26 cellular contexts compared by ENCODE assay signal in genomic region chr3:53122255-53122932, GRCh38.
"Had no signal": no experiment of that assay in that cellular context is flagged by ENCODE, and none has a peak within 500 bp of the region (broad histone marks: within the 10 kb centered on the region; RNA-seq: fewer than 3 reads in every experiment).

No MANE protein-coding gene starts in this region.

- H3K27ac ChIP-seq: breast epithelium, epithelial cell of prostate, pancreas, prostate gland, tibial nerve had no signal

- DNase-seq: activated B cell treated with CpG ODN at 0.5 μM for 24 hours; activated CD4-positive, alpha-beta T cell treated with anti-CD3 and anti-CD28 coated beads, Interleukin-2, amount 50 U/mL, for 1 hour; activated CD8-positive, alpha-beta memory T cell treated with anti-CD3 and anti-CD28 coated beads, Interleukin-2, amount 10 ng/mL, durations not matched to agents 7 days and 5 days; activated CD8-positive, alpha-beta T cell treated with anti-CD3 and anti-CD28 coated beads, Interleukin-2, amount 10 ng/mL, durations not matched to agents 7 days and 5 days; activated gamma-delta T cell; activated naive CD4-positive, alpha-beta T cell treated with anti-CD3 and anti-CD28 coated beads, Interleukin-2, amount 10 ng/mL, durations not matched to agents 7 days and 5 days; activated T-cell treated with anti-CD3 and anti-CD28 coated beads for 4 hours; dermis blood vessel endothelial cell; effector CD4-positive, alpha-beta T cell; head of caudate nucleus; nucleus accumbens; pancreas; retina; stimulated activated CD4-positive, alpha-beta T cell treated with anti-CD3 and anti-CD28 coated beads, Interleukin-15, amount 100 ng/mL, for 24 hours; stimulated activated CD4-positive, alpha-beta T cell treated with anti-CD3 and anti-CD28 coated beads, Interleukin-2, amount 100 ng/mL, for 24 hours; stimulated activated naive B cell treated with anti-CD40 and anti-IgM and Interleukin-4, amounts not matched to agents 10 μg/mL and 1 μg/mL and 100 μg/mL, for 72 hours; T-helper 1 cell had no signal

- H3K4me1 Mint-ChIP-seq: activated B cell treated with CpG ODN at 0.5 μM for 24 hours; activated naive CD4-positive, alpha-beta T cell treated with anti-CD3 and anti-CD28 coated beads, Interleukin-2, amount 10 ng/mL, durations not matched to agents 7 days and 5 days; central memory CD8-positive, alpha-beta T cell had no signal

- H3K27me3 ChIP-seq: breast epithelium, pancreas, tibial nerve had no signal

- H3K4me3 Mint-ChIP-seq: activated B cell treated with CpG ODN at 0.5 μM for 24 hours; activated CD8-positive, alpha-beta memory T cell treated with anti-CD3 and anti-CD28 coated beads, Interleukin-2, amount 10 ng/mL, durations not matched to agents 7 days and 5 days; activated CD8-positive, alpha-beta T cell treated with anti-CD3 and anti-CD28 coated beads, Interleukin-2, amount 10 ng/mL, durations not matched to agents 7 days and 5 days; activated naive CD4-positive, alpha-beta T cell treated with anti-CD3 and anti-CD28 coated beads, Interleukin-2, amount 10 ng/mL, durations not matched to agents 7 days and 5 days; central memory CD8-positive, alpha-beta T cell; stimulated activated naive B cell treated with anti-CD40 and anti-IgM and Interleukin-4, amounts not matched to agents 10 μg/mL and 1 μg/mL and 100 μg/mL, for 72 hours; T-helper 2 cell treated with Interferon-gamma antibody and Interleukin-4, amounts not matched to agents 5 μg/mL and 100 μg/mL, for 36 hours had no signal

- ATAC-seq: activated CD8-positive, alpha-beta memory T cell treated with anti-CD3 and anti-CD28 coated beads, Interleukin-2, amount 10 ng/mL, durations not matched to agents 7 days and 5 days; activated CD8-positive, alpha-beta T cell treated with anti-CD3 and anti-CD28 coated beads, Interleukin-2, amount 10 ng/mL, durations not matched to agents 7 days and 5 days; left lobe of liver; stimulated activated naive B cell treated with anti-CD40 and anti-IgM and Interleukin-4, amounts not matched to agents 10 μg/mL and 1 μg/mL and 100 μg/mL, for 72 hours had no signal

- H3K9me3 ChIP-seq: breast epithelium, pancreas, prostate gland, tibial nerve had no signal

- H3K4me3 ChIP-seq: breast epithelium, lung, pancreas, prostate gland, smooth muscle cell, tibial nerve had no signal

- H3K27me3 Mint-ChIP-seq: activated B cell treated with CpG ODN at 0.5 μM for 24 hours; activated CD8-positive, alpha-beta memory T cell treated with anti-CD3 and anti-CD28 coated beads, Interleukin-2, amount 10 ng/mL, durations not matched to agents 7 days and 5 days; activated naive CD4-positive, alpha-beta T cell treated with anti-CD3 and anti-CD28 coated beads, Interleukin-2, amount 10 ng/mL, durations not matched to agents 7 days and 5 days; central memory CD8-positive, alpha-beta T cell; stimulated activated naive B cell treated with anti-CD40 and anti-IgM and Interleukin-4, amounts not matched to agents 10 μg/mL and 1 μg/mL and 100 μg/mL, for 72 hours had no signal

- H3K27ac Mint-ChIP-seq: activated B cell treated with CpG ODN at 0.5 μM for 24 hours; activated CD8-positive, alpha-beta memory T cell treated with anti-CD3 and anti-CD28 coated beads, Interleukin-2, amount 10 ng/mL, durations not matched to agents 7 days and 5 days; activated CD8-positive, alpha-beta T cell treated with anti-CD3 and anti-CD28 coated beads, Interleukin-2, amount 10 ng/mL, durations not matched to agents 7 days and 5 days; activated naive CD4-positive, alpha-beta T cell treated with anti-CD3 and anti-CD28 coated beads, Interleukin-2, amount 10 ng/mL, durations not matched to agents 7 days and 5 days; stimulated activated naive B cell treated with anti-CD40 and anti-IgM and Interleukin-4, amounts not matched to agents 10 μg/mL and 1 μg/mL and 100 μg/mL, for 72 hours; T-helper 2 cell treated with Interferon-gamma antibody and Interleukin-4, amounts not matched to agents 5 μg/mL and 100 μg/mL, for 36 hours had no signal

- H3K4me1 ChIP-seq: breast epithelium, pancreas, prostate gland, tibial nerve had no signal

- H3K9me3 Mint-ChIP-seq: activated B cell treated with CpG ODN at 0.5 μM for 24 hours; activated naive CD4-positive, alpha-beta T cell treated with anti-CD3 and anti-CD28 coated beads, Interleukin-2, amount 10 ng/mL, durations not matched to agents 7 days and 5 days; central memory CD8-positive, alpha-beta T cell; stimulated activated naive B cell treated with anti-CD40 and anti-IgM and Interleukin-4, amounts not matched to agents 10 μg/mL and 1 μg/mL and 100 μg/mL, for 72 hours; T-helper 2 cell treated with Interferon-gamma antibody and Interleukin-4, amounts not matched to agents 5 μg/mL and 100 μg/mL, for 36 hours had no signal
